ENCODE assay signal across 18 cellular contexts in the genomic region with DNA sequence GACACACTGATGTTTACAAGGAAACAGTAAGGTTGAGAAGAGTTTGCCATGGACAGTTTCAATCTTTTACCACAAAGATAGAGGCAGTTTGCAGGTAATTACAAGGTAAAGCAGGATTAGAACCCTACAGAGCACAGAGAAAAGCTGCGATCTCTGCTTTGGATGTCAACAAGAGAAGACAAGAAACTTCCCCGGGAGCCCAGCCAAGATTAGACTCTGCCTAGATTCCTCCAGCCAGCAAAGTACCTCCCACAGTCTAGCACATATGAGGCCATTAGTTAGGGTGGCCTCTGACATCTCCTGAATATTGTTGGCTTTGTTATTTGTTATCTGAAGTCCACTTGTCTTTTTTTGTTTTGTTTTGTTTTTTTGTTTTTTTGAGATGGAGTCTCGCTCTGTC.
DNase-seq lines count a peak whose midpoint lies in the region; ATAC-seq and TF ChIP-seq lines count a peak whose summit lies in the region.
"Had no signal": no experiment of that assay in that cellular context is flagged by ENCODE, and none has a peak within 500 bp of the region (broad histone marks: within the 10 kb centered on the region; RNA-seq: fewer than 3 reads in every experiment).

No MANE protein-coding gene starts in this region.

- H3K9me3 Mint-ChIP-seq in WTC11: peaks cover 4% of the 10 kb centered on the region; the same call in 1 of the 2 replicates
- H3K9me3 Mint-ChIP-seq: CD4-positive, alpha-beta T cell; GM23338 had no signal

- H3K36me3 ChIP-seq in vagina: no peaks in the 10 kb centered on the region

- H3K4me3 ChIP-seq in vagina: no peak overlapping the region
- H3K4me3 ChIP-seq: A549, GM23338 had no signal

- in situ Hi-C loops in G401 (cut with HindIII; ENCODE audit: low sequenced_read_pairs): no loop called here

- TF ChIP-seq CTCF in WTC11 (IDR thresholded peaks at IDR 0.05): no peak
- no peak for TF ChIP-seq CTCF in vagina (IDR thresholded peaks at IDR 0.05)

- CTCF ChIA-PET in WTC11 (lab: Charles Lee): no interaction called here

- peak overlapping the region; percentile 38 for H3K27ac ChIP-seq in vagina
- H3K27ac ChIP-seq: 22Rv1, A549, C4-2B, HL-60 had no signal

- POLR2A ChIA-PET in WTC11 (lab: Charles Lee): no interaction called here

- no peak for TF ChIP-seq POLR2A in vagina (IDR thresholded peaks at IDR 0.05)

- DNase-seq in G401 (ENCODE audit: low spot score): peak; percentile 32
- no peak for DNase-seq in WTC11 (ENCODE audit: low spot score)
- peak; percentile 58 for DNase-seq in medulla oblongata (ENCODE audit: extremely low spot score)
- no peak for DNase-seq in vagina (ENCODE audit: extremely low spot score in 2 of 2)
- DNase-seq in posterior cingulate gyrus: no peak
- DNase-seq: AML-193; Caco-2; CD4-positive, alpha-beta T cell; GF-D8; HFFc6 had no signal

- H3K4me1 Mint-ChIP-seq in WTC11: no peaks in the 10 kb centered on the region; the same call in 1 of the 2 replicates

- ATAC-seq in WTC11: no peak
- ATAC-seq in SK-N-SH treated with all-trans-retinoic acid at 6 μM for 48 hours: no peak
- no peak for ATAC-seq in GM21737 (IDR thresholded peaks at IDR 0.05; ENCODE audit: unreplicated experiment)
- ATAC-seq: A549, GM23338, HCT116 had no signal

- peak overlapping the region; percentile 9; the same call in 1 of the 2 replicates for H3K27ac Mint-ChIP-seq in WTC11
- H3K27ac Mint-ChIP-seq: CD4-positive, alpha-beta T cell; GM23338; HFFc6 had no signal

- H3K4me1 ChIP-seq in vagina: peaks cover 5% of the 10 kb centered on the region
- H3K4me1 ChIP-seq: A549, Caco-2 had no signal

- no peak overlapping the region for H3K4me3 Mint-ChIP-seq in WTC11
- H3K4me3 Mint-ChIP-seq: CD4-positive, alpha-beta T cell; GM23338; HFFc6 had no signal

- no peaks in the 10 kb centered on the region for H3K36me3 Mint-ChIP-seq in WTC11

- H3K27me3 ChIP-seq in vagina: no peaks in the 10 kb centered on the region

- no peaks in the 10 kb centered on the region for H3K9me3 ChIP-seq in vagina
- H3K9me3 ChIP-seq: A549, Caco-2 had no signal

- no peaks in the 10 kb centered on the region; the same call in 1 of the 2 replicates for H3K27me3 Mint-ChIP-seq in WTC11 (ENCODE audit: low read depth)
- H3K27me3 Mint-ChIP-seq: CD4-positive, alpha-beta T cell had no signal

- intact Hi-C loops in vagina (cut with DNase I) (no loop called here), posterior cingulate gyrus (cut with DNase I) (no loop called here)

TF ChIP-seq in WTC11, 78 proteins besides CTCF, POLR2A, EP300 and RAD21 (continues in another document):
- TF ChIP-seq, protein P1, sequence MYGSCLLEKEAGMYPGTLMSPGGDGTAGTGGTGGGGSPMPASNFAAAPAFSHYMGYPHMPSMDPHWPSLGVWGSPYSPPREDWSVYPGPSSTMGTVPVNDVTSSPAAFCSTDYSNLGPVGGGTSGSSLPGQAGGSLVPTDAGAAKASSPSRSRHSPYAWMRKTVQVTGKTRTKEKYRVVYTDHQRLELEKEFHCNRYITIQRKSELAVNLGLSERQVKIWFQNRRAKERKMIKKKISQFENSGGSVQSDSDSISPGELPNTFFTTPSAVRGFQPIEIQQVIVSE (CRISPR knock-in tag; IDR thresholded peaks at IDR 0.05; ENCODE audit: borderline replicate concordance): no peak
- TF ChIP-seq ZBTB21 (CRISPR knock-in tag; IDR thresholded peaks at IDR 0.05; ENCODE audit: borderline replicate concordance): no peak
- TF ChIP-seq, protein P2, sequence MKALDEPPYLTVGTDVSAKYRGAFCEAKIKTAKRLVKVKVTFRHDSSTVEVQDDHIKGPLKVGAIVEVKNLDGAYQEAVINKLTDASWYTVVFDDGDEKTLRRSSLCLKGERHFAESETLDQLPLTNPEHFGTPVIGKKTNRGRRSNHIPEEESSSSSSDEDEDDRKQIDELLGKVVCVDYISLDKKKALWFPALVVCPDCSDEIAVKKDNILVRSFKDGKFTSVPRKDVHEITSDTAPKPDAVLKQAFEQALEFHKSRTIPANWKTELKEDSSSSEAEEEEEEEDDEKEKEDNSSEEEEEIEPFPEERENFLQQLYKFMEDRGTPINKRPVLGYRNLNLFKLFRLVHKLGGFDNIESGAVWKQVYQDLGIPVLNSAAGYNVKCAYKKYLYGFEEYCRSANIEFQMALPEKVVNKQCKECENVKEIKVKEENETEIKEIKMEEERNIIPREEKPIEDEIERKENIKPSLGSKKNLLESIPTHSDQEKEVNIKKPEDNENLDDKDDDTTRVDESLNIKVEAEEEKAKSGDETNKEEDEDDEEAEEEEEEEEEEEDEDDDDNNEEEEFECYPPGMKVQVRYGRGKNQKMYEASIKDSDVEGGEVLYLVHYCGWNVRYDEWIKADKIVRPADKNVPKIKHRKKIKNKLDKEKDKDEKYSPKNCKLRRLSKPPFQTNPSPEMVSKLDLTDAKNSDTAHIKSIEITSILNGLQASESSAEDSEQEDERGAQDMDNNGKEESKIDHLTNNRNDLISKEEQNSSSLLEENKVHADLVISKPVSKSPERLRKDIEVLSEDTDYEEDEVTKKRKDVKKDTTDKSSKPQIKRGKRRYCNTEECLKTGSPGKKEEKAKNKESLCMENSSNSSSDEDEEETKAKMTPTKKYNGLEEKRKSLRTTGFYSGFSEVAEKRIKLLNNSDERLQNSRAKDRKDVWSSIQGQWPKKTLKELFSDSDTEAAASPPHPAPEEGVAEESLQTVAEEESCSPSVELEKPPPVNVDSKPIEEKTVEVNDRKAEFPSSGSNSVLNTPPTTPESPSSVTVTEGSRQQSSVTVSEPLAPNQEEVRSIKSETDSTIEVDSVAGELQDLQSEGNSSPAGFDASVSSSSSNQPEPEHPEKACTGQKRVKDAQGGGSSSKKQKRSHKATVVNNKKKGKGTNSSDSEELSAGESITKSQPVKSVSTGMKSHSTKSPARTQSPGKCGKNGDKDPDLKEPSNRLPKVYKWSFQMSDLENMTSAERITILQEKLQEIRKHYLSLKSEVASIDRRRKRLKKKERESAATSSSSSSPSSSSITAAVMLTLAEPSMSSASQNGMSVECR (CRISPR knock-in tag; IDR thresholded peaks at IDR 0.05; ENCODE audit: borderline replicate concordance): no peak
- TF ChIP-seq GABPB1 (CRISPR knock-in tag; IDR thresholded peaks at IDR 0.05): no peak
- no peak for TF ChIP-seq MXD4 (CRISPR knock-in tag; IDR thresholded peaks at IDR 0.05; ENCODE audit: borderline replicate concordance)
- TF ChIP-seq ZNF263 (CRISPR knock-in tag; IDR thresholded peaks at IDR 0.05; ENCODE audit: low read depth): no peak
- no peak for TF ChIP-seq GTF2I (CRISPR knock-in tag; conservative IDR thresholded peaks at IDR 0.05)
- no peak for TF ChIP-seq NR3C1 (CRISPR knock-in tag; conservative IDR thresholded peaks at IDR 0.05; ENCODE audit: low read depth)
- TF ChIP-seq MYBL2 (CRISPR knock-in tag; IDR thresholded peaks at IDR 0.05): no peak
- TF ChIP-seq ATF1 (CRISPR knock-in tag; IDR thresholded peaks at IDR 0.05): no peak
- TF ChIP-seq TEAD4 (CRISPR knock-in tag; IDR thresholded peaks at IDR 0.05): no peak

TF ChIP-seq in SK-N-SH treated with all-trans-retinoic acid at 6 μM for 48 hours, 23 proteins besides CTCF, POLR2A, EP300 and RAD21 (continues in another document):
- TF ChIP-seq PPARA (CRISPR knock-in tag; IDR thresholded peaks at IDR 0.05; ENCODE audit: borderline replicate concordance) (no peak), ESRRG (CRISPR knock-in tag; IDR thresholded peaks at IDR 0.05) (no peak), RARB (CRISPR knock-in tag; IDR thresholded peaks at IDR 0.05) (no peak), ZFP30 (CRISPR knock-in tag; IDR thresholded peaks at IDR 0.05) (no peak)
- TF ChIP-seq, protein P3, sequence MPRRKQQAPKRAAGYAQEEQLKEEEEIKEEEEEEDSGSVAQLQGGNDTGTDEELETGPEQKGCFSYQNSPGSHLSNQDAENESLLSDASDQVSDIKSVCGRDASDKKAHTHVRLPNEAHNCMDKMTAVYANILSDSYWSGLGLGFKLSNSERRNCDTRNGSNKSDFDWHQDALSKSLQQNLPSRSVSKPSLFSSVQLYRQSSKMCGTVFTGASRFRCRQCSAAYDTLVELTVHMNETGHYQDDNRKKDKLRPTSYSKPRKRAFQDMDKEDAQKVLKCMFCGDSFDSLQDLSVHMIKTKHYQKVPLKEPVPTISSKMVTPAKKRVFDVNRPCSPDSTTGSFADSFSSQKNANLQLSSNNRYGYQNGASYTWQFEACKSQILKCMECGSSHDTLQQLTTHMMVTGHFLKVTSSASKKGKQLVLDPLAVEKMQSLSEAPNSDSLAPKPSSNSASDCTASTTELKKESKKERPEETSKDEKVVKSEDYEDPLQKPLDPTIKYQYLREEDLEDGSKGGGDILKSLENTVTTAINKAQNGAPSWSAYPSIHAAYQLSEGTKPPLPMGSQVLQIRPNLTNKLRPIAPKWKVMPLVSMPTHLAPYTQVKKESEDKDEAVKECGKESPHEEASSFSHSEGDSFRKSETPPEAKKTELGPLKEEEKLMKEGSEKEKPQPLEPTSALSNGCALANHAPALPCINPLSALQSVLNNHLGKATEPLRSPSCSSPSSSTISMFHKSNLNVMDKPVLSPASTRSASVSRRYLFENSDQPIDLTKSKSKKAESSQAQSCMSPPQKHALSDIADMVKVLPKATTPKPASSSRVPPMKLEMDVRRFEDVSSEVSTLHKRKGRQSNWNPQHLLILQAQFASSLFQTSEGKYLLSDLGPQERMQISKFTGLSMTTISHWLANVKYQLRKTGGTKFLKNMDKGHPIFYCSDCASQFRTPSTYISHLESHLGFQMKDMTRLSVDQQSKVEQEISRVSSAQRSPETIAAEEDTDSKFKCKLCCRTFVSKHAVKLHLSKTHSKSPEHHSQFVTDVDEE (CRISPR knock-in tag; IDR thresholded peaks at IDR 0.05): no peak
- TF ChIP-seq, protein P4, sequence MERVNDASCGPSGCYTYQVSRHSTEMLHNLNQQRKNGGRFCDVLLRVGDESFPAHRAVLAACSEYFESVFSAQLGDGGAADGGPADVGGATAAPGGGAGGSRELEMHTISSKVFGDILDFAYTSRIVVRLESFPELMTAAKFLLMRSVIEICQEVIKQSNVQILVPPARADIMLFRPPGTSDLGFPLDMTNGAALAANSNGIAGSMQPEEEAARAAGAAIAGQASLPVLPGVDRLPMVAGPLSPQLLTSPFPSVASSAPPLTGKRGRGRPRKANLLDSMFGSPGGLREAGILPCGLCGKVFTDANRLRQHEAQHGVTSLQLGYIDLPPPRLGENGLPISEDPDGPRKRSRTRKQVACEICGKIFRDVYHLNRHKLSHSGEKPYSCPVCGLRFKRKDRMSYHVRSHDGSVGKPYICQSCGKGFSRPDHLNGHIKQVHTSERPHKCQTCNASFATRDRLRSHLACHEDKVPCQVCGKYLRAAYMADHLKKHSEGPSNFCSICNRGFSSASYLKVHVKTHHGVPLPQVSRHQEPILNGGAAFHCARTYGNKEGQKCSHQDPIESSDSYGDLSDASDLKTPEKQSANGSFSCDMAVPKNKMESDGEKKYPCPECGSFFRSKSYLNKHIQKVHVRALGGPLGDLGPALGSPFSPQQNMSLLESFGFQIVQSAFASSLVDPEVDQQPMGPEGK (CRISPR knock-in tag; IDR thresholded peaks at IDR 0.05; ENCODE audit: borderline replicate concordance): no peak

Comparison
In these comparisons a context has a peak if more than half of its experiments do, and no peak if none do; other contexts are left out.
1. DNase-seq: peak in G401 (single experiment) and medulla oblongata (single experiment); none in WTC11 (single experiment), vagina (0 of 2) and posterior cingulate gyrus (0 of 10).